In genomic region chr1:83766182-83766825, GRCh38 we compare ENCODE assay signal across 21 cellular contexts.
"Had no signal": no experiment of that assay in that cellular context is flagged by ENCODE, and none has a peak within 500 bp of the region (broad histone marks: within the 10 kb centered on the region; RNA-seq: fewer than 3 reads in every experiment).

No MANE protein-coding gene starts in this region.

- H3K9me3 Mint-ChIP-seq: endodermal cell; naive thymus-derived CD8-positive, alpha-beta T cell; neural crest cell had no signal

- H3K4me3 ChIP-seq: coronary artery, heart left ventricle, mucosa of descending colon, pancreas, smooth muscle cell, suprapubic skin, thyroid gland, upper lobe of left lung, uterus had no signal

- H3K9me3 ChIP-seq: heart left ventricle, mucosa of descending colon, pancreas, suprapubic skin, thyroid gland, upper lobe of left lung, uterus had no signal

- DNase-seq: effector CD4-positive, alpha-beta T cell; endodermal cell; heart left ventricle; hippocampal formation; left colon; mammary epithelial cell; mucosa of descending colon; naive thymus-derived CD8-positive, alpha-beta T cell; occipital lobe; pancreas; right cardiac atrium; stimulated activated CD4-positive, alpha-beta T cell treated with anti-CD3 and anti-CD28 coated beads, Interleukin-2, amount 100 ng/mL, for 48 hours; stimulated activated naive CD4-positive, alpha-beta T cell treated with Interleukin-2 at 50 U/mL for 16 hours; thyroid gland; upper lobe of left lung; uterus had no signal

- H3K27me3 ChIP-seq: heart left ventricle, pancreas, suprapubic skin, thyroid gland, upper lobe of left lung, uterus had no signal

- H3K4me1 ChIP-seq: heart left ventricle, upper lobe of left lung, uterus had no signal

- H3K27ac ChIP-seq: coronary artery, heart left ventricle, pancreas, suprapubic skin, thyroid gland, upper lobe of left lung, uterus had no signal

- H3K36me3 ChIP-seq: heart left ventricle, pancreas, suprapubic skin, thyroid gland, upper lobe of left lung, uterus had no signal

- ATAC-seq: heart left ventricle; left colon; mucosa of descending colon; naive thymus-derived CD8-positive, alpha-beta T cell; right cardiac atrium had no signal

- H3K27ac Mint-ChIP-seq: endodermal cell; naive thymus-derived CD8-positive, alpha-beta T cell; progenitor cell of endocrine pancreas had no signal

- H3K4me3 Mint-ChIP-seq: endodermal cell; naive thymus-derived CD8-positive, alpha-beta T cell; neural crest cell had no signal

- H3K27me3 Mint-ChIP-seq: progenitor cell of endocrine pancreas had no signal

- H3K4me2 ChIP-seq: smooth muscle cell had no signal
